In genomic region chr11:67252831-67253239, GRCh38 we compare ENCODE assay signal across 8 cellular contexts. TPM values are rescaled to one million over a fixed set of nuclear protein-coding genes. Genes with fewer than 3 reads are reported as not detected.
DNase-seq lines count a peak whose midpoint lies in the region; FAIRE-seq and TF ChIP-seq lines count a peak whose summit lies in the region.

No MANE protein-coding gene starts in this region.

- H3K36me3 Mint-ChIP-seq in neural crest cell (ENCODE audit: low read depth) = peaks cover 17% of the 10 kb centered on the region

- peaks cover 85% of the 10 kb centered on the region for H3K36me3 ChIP-seq in A673 (ENCODE audit: insufficient read depth, low read length, poor library complexity, severe bottlenecking)
- H3K36me3 ChIP-seq in SK-N-SH (replicated peaks in 1 of 2; ENCODE audit: control insufficient read depth in 1 of 2, insufficient read depth in 2 of 2, low read length in 1 of 2) = peaks cover 62 to 90% of the 10 kb centered on the region in 2 experiments
- H3K36me3 ChIP-seq in esophagus squamous epithelium = peaks cover 63 to 98% (median 69%) of the 10 kb centered on the region in 3 donors

- POLR2A ChIA-PET in A673 (lab: Charles Lee; ENCODE audit: low non-redundant PET) (no interaction called here), SK-N-SH (lab: Yijun Ruan, JAX) (interaction anchor here (0.7 kb wide), 1 partner anchor 18 kb away, joined by 3 read pairs; no protein-coding TSS in a partner anchor)

- 96% methylated on average over 4 of the region's 4 CpGs for WGBS in SK-N-SH (ENCODE audit: low lambda C conversion rate)
- WGBS in esophagus squamous epithelium, 2 donors = 43 to 51% methylated on average over 1 to 3 of the region's 4 CpGs

- H3K4me3 Mint-ChIP-seq in neural crest cell = peak overlapping the region; percentile 51

- no peaks in the 10 kb centered on the region for H3K79me2 ChIP-seq in SK-N-SH (ENCODE audit: insufficient read depth)

- TF ChIP-seq CTCF in A673 (conservative IDR thresholded peaks at IDR 0.05; ENCODE audit: low read depth, low read length) (peak; percentile 58), GM12865 (IDR thresholded peaks at IDR 0.05; ENCODE audit: insufficient read depth, low read depth, low read length, missing control alignments) (peak; percentile 27), SK-N-SH (IDR thresholded peaks at IDR 0.05) (peak; percentile 50), esophagus squamous epithelium (IDR thresholded peaks at IDR 0.05) (peak in 4 of 6 experiments; percentile 43 to 68 (median 51)), neural crest cell (conservative IDR thresholded peaks at IDR 0.05) (peak; percentile 49)

- H3K9ac ChIP-seq in SK-N-SH = no peak overlapping the region

- DNase-seq in A673 (ENCODE audit: low spot score) (peak; percentile 67), GM12865 (ENCODE audit: low read depth) (peak; percentile 61), SK-N-SH (no peak), esophagus squamous epithelium (lab: John Stamatoyannopoulos, UW) (no peak), neural crest cell (ENCODE audit: low read depth, low spot score) (no peak), NCI-H526 treated with DMSO at 0.1 percent for 48 hours (lab: John Stamatoyannopoulos, UW) (no peak), ureter (ENCODE audit: low spot score) (no peak), GM19239 (ENCODE audit: insufficient read length, low spot score) (no peak)

- CTCF ChIA-PET in A673 (lab: Charles Lee) (interaction anchor here (0.5 to 1.1 kb wide), 2 partner anchors 65 to 83 kb away, joined by 5 to 6 read pairs; no protein-coding TSS in a partner anchor), SK-N-SH (lab: Yijun Ruan, JAX) (interaction anchor here (0.9 to 5.1 kb wide), 6 partner anchors 10 to 252 kb away, joined by 3 to 54 read pairs (median 8); partner anchors contain the start of genes GRK2 and PITPNM1)

- no peak overlapping the region for H3K27ac Mint-ChIP-seq in neural crest cell (ENCODE audit: unreplicated experiment)

- no peaks in the 10 kb centered on the region for H3K9me3 Mint-ChIP-seq in neural crest cell

- H3K9me2 ChIP-seq in SK-N-SH = no peaks in the 10 kb centered on the region

- H3K27me3 ChIP-seq in A673 (replicated peaks; ENCODE audit: insufficient read depth, low read depth, low read length, poor library complexity) (no peaks in the 10 kb centered on the region), SK-N-SH (ENCODE audit: insufficient read depth) (no peaks in the 10 kb centered on the region), esophagus squamous epithelium (no peaks in the 10 kb centered on the region)

- H4K20me1 ChIP-seq in SK-N-SH (ENCODE audit: insufficient read depth) = peaks cover 6% of the 10 kb centered on the region; the same call in 1 of the 2 replicates

- no peak for TF ChIP-seq EP300 in SK-N-SH (IDR thresholded peaks at IDR 0.05; ENCODE audit: borderline replicate concordance in 1 of 2, low read depth in 1 of 2, low read length in 1 of 2)

- intact Hi-C loops in A673 (cut with micrococcal nuclease; ENCODE audit: unreplicated experiment) (loop anchor here (10.0 kb wide), 1 partner anchor 198 kb away; the partner anchor contains the start of gene RHOD), esophagus squamous epithelium (cut with DNase I) (no loop called here)

- H3K27ac ChIP-seq in A673 (ENCODE audit: low read depth, low read length, poor library complexity, severe bottlenecking) (no peak overlapping the region), SK-N-SH (ENCODE audit: low read depth in 2 of 2, low read length in 1 of 2) (no peak overlapping the region; a peak in 1 of 4 replicates), esophagus squamous epithelium (peak overlapping the region; percentile 77 to 90 (median 88))

- no peaks in the 10 kb centered on the region for H3K4me1 Mint-ChIP-seq in neural crest cell

- no peak overlapping the region for H3K4me3 ChIP-seq in A673 (ENCODE audit: low read depth, low read length, poor library complexity, severe bottlenecking)
- no peak overlapping the region for H3K4me3 ChIP-seq in GM12865 (ENCODE audit: low read depth, low read length)
- no peak overlapping the region for H3K4me3 ChIP-seq in SK-N-SH (ENCODE audit: low read depth in 2 of 2, low read length in 1 of 2)
- no peak overlapping the region for H3K4me3 ChIP-seq in esophagus squamous epithelium

- H3K9me3 ChIP-seq in A673 (ENCODE audit: low read depth, low read length, poor library complexity, severe bottlenecking) (no peaks in the 10 kb centered on the region), SK-N-SH (no peaks in the 10 kb centered on the region), esophagus squamous epithelium (no peaks in the 10 kb centered on the region)

- H3K4me1 ChIP-seq in A673 (ENCODE audit: insufficient read depth, low read length, poor library complexity, severe bottlenecking) (no peaks in the 10 kb centered on the region), SK-N-SH (ENCODE audit: control insufficient read depth in 1 of 2, insufficient read depth in 2 of 2, low read depth in 1 of 2, low read length in 1 of 2) (no peaks in the 10 kb centered on the region), esophagus squamous epithelium (peaks cover 29 to 88% (median 39%) of the 10 kb centered on the region in 3 donors)

- FAIRE-seq in GM19239 (lab: Jason Lieb, UNC) = no peak

- no TSS peak for BruUV-seq in A673 (replicated peaks; lab: Mats Ljungman, UMichigan)

- no peak for TF ChIP-seq POLR2A in esophagus squamous epithelium (IDR thresholded peaks at IDR 0.05)

- no peak overlapping the region for H3K4me2 ChIP-seq in SK-N-SH

- H2AFZ ChIP-seq in SK-N-SH (ENCODE audit: low read depth) = no peak overlapping the region

- no peaks in the 10 kb centered on the region for H3K27me3 Mint-ChIP-seq in neural crest cell (ENCODE audit: low read depth)

- peaks cover 10% of the 10 kb centered on the region for H3F3A ChIP-seq in SK-N-SH (replicated peaks; ENCODE audit: insufficient read depth)

- TF ChIP-seq RAD21 in SK-N-SH (IDR thresholded peaks at IDR 0.05; ENCODE audit: low read length) = peak; percentile 43

TF ChIP-seq in SK-N-SH, 30 proteins besides CTCF, POLR2A, EP300 and RAD21:
- TF ChIP-seq ELF1 (IDR thresholded peaks at IDR 0.05) = no peak
- no peak for TF ChIP-seq NFIC (IDR thresholded peaks at IDR 0.05; ENCODE audit: borderline replicate concordance)
- peak; percentile 22; the same call in 1 of the 2 replicates for TF ChIP-seq SMC3 (IDR thresholded peaks at IDR 0.05; ENCODE audit: low read depth, low read length)
- TF ChIP-seq GATA2 (CRISPR knock-in tag; IDR thresholded peaks at IDR 0.05) = no peak
- no peak for TF ChIP-seq YY1 (IDR thresholded peaks at IDR 0.05; ENCODE audit: low read depth)
- TF ChIP-seq, protein P1, sequence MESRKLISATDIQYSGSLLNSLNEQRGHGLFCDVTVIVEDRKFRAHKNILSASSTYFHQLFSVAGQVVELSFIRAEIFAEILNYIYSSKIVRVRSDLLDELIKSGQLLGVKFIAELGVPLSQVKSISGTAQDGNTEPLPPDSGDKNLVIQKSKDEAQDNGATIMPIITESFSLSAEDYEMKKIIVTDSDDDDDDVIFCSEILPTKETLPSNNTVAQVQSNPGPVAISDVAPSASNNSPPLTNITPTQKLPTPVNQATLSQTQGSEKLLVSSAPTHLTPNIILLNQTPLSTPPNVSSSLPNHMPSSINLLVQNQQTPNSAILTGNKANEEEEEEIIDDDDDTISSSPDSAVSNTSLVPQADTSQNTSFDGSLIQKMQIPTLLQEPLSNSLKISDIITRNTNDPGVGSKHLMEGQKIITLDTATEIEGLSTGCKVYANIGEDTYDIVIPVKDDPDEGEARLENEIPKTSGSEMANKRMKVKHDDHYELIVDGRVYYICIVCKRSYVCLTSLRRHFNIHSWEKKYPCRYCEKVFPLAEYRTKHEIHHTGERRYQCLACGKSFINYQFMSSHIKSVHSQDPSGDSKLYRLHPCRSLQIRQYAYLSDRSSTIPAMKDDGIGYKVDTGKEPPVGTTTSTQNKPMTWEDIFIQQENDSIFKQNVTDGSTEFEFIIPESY (IDR thresholded peaks at IDR 0.05; ENCODE audit: borderline replicate concordance, low read depth) = no peak
- no peak for TF ChIP-seq FOXJ3 (CRISPR knock-in tag; IDR thresholded peaks at IDR 0.05)

RNA-seq across cellular contexts. Expression of gene GRK2, which starts 13.4 kb away (rescaled TPM):
- total RNA-seq in A673 (2021) (88.6 and 92.6 TPM in 2 replicates), esophagus squamous epithelium (10 to 100 TPM; 54.1 to 93.2 (median 68.5) TPM), neural crest cell (51.3 and 55.1 TPM in 2 replicates), ureter (75.9 TPM)
- 44.6 and 48.5 TPM in 2 replicates for polyA plus RNA-seq in SK-N-SH (2012; rRNA removed)
- polyA plus RNA-seq in SK-N-SH (2012; cell fraction: cytosol; rRNA removed) = 19.5 and 33.5 TPM in 2 replicates
- 106 and 118 TPM in 2 replicates for polyA plus RNA-seq in SK-N-SH (2012; cell fraction: nucleus; rRNA removed)

RNA-seq across cellular contexts. Expression of gene ANKRD13D, which starts 36.3 kb away (rescaled TPM):
- total RNA-seq in A673 (2021) (94.2 and 101 TPM in 2 replicates), esophagus squamous epithelium (10 to 100 TPM; 27.4 to 50.6 (median 41.6) TPM), neural crest cell (58.9 and 71.8 TPM in 2 replicates), ureter (110 TPM)
- 50.2 and 51.4 TPM in 2 replicates for polyA plus RNA-seq in SK-N-SH (2012; rRNA removed)
- polyA plus RNA-seq in SK-N-SH (2012; cell fraction: cytosol; rRNA removed) = 17.8 and 26.1 TPM in 2 replicates
- polyA plus RNA-seq in SK-N-SH (2012; cell fraction: nucleus; rRNA removed) = 163 and 206 TPM in 2 replicates

RNA-seq across cellular contexts. Expression of gene SSH3, which starts 50.5 kb away (rescaled TPM):
- total RNA-seq in A673 (2021) = 5.5 and 7.8 TPM in 2 replicates
- 13.5 and 17.1 TPM in 2 replicates for polyA plus RNA-seq in SK-N-SH (2012; rRNA removed)
- 4.0 and 7.0 TPM in 2 replicates for polyA plus RNA-seq in SK-N-SH (2012; cell fraction: cytosol; rRNA removed)
- polyA plus RNA-seq in SK-N-SH (2012; cell fraction: nucleus; rRNA removed) = 73.4 and 77.8 TPM in 2 replicates
- 10 to 100 TPM; 51.4 to 78.4 (median 64.8) TPM for total RNA-seq in esophagus squamous epithelium
- 3.0 and 3.3 TPM in 2 replicates for total RNA-seq in neural crest cell
- total RNA-seq in ureter = 258 TPM

Comparison
In these comparisons a context has a peak if more than half of its experiments do, and no peak if none do; other contexts are left out.
1. DNase-seq: peak in A673 (single experiment) and GM12865 (single experiment); none in SK-N-SH (single experiment), esophagus squamous epithelium (single experiment), neural crest cell (single experiment), NCI-H526 treated with DMSO at 0.1 percent for 48 hours (single experiment), ureter (single experiment) and GM19239 (single experiment).
2. H3K27ac ChIP-seq: peak in esophagus squamous epithelium (4 of 4); none in A673 (single experiment) and SK-N-SH (0 of 2).
3. Peak in every context shown above with its lines, with median percentiles within 50 percentile points of each other: CTCF ChIP-seq.